In genomic region chr17:49358638-49359247, GRCh38 we compare ENCODE assay signal across 8 cellular contexts. TPM values are rescaled to one million over a fixed set of nuclear protein-coding genes. Genes with fewer than 3 reads are reported as not detected.
DNase-seq lines count a peak whose midpoint lies in the region; FAIRE-seq and TF ChIP-seq lines count a peak whose summit lies in the region.

No MANE protein-coding gene starts in this region.

- no peak for DNase-seq in activated naive CD4-positive, alpha-beta T cell treated with Interleukin-2 at 50 U/mL for 16 hours
- DNase-seq in RPMI8226 (peak; percentile 71), fibroblast of peridontal ligament (ENCODE audit: extremely low read depth) (peak; percentile 21), transverse colon (no peak), amniotic stem cell (lab: John Stamatoyannopoulos, UW) (no peak), endodermal cell (no peak), H54 (ENCODE audit: insufficient read length, low spot score) (no peak)

- whole genome bisulfite sequencing in transverse colon (ENCODE audit: low coverage in 1 of 2), 2 donors: 30 to 37% methylated on average over 4 of the region's 4 CpGs
- WGBS in endodermal cell (ENCODE audit: insufficient coverage in 1 of 2, insufficient read length in 1 of 2), 2 experiments: 90 to 97% methylated on average over 3 to 4 of the region's 4 CpGs

- no peaks in the 10 kb centered on the region for H3K9me3 Mint-ChIP-seq in activated naive CD4-positive, alpha-beta T cell treated with anti-CD3 and anti-CD28 coated beads, Interleukin-2, amount 50 U/mL, for 24 hours
- no peaks in the 10 kb centered on the region for H3K9me3 Mint-ChIP-seq in endodermal cell

- H3K27ac Mint-ChIP-seq in activated naive CD4-positive, alpha-beta T cell treated with anti-CD3 and anti-CD28 coated beads, Interleukin-2, amount 50 U/mL, for 24 hours: peak overlapping the region; percentile 56
- no peak overlapping the region for H3K27ac Mint-ChIP-seq in endodermal cell

- FAIRE-seq in H54 (lab: Jason Lieb, UNC): no peak

- H3K4me1 ChIP-seq in transverse colon: peaks cover 18 to 59% (median 37%) of the 10 kb centered on the region in 4 donors
- no peaks in the 10 kb centered on the region for H3K4me1 ChIP-seq in endodermal cell (ENCODE audit: control insufficient read depth, insufficient read depth, low read length)

- no peaks in the 10 kb centered on the region for H3K36me3 ChIP-seq in transverse colon
- no peaks in the 10 kb centered on the region for H3K36me3 ChIP-seq in endodermal cell (ENCODE audit: control insufficient read depth, insufficient read depth, low read length)

- H3K27me3 ChIP-seq in transverse colon: no peaks in the 10 kb centered on the region
- no peaks in the 10 kb centered on the region for H3K27me3 ChIP-seq in endodermal cell (ENCODE audit: control insufficient read depth, insufficient read depth, low read length, poor library complexity, severe bottlenecking)

- TF ChIP-seq POLR2A in transverse colon (IDR thresholded peaks at IDR 0.05): no peak
- TF ChIP-seq POLR2A in H54 (IDR thresholded peaks at IDR 0.05; ENCODE audit: low read depth, low read length): no peak

- H3K4me3 ChIP-seq in transverse colon (no peak overlapping the region), endodermal cell (ENCODE audit: low read length) (no peak overlapping the region)

- no peaks in the 10 kb centered on the region for H3K9me3 ChIP-seq in transverse colon
- H3K9me3 ChIP-seq in endodermal cell (ENCODE audit: control insufficient read depth, low read length): no peaks in the 10 kb centered on the region

- H3K4me3 Mint-ChIP-seq in activated naive CD4-positive, alpha-beta T cell treated with anti-CD3 and anti-CD28 coated beads, Interleukin-2, amount 50 U/mL, for 24 hours: peak overlapping the region; percentile 93
- H3K4me3 Mint-ChIP-seq in endodermal cell: no peak overlapping the region

- H3K9ac ChIP-seq in endodermal cell (ENCODE audit: extremely low read depth, low read length, poor library complexity, severe bottlenecking): no peak overlapping the region

- intact Hi-C loops in transverse colon (cut with DNase I; ENCODE audit: low total_unique reads): no loop called here

- peak overlapping the region; percentile 92 to 98 (median 98) for H3K27ac ChIP-seq in transverse colon
- H3K27ac ChIP-seq in endodermal cell (ENCODE audit: low read depth, low read length): no peak overlapping the region

- H3K27me3 Mint-ChIP-seq in activated naive CD4-positive, alpha-beta T cell treated with anti-CD3 and anti-CD28 coated beads, Interleukin-2, amount 50 U/mL, for 24 hours: no peaks in the 10 kb centered on the region
- no peaks in the 10 kb centered on the region for H3K27me3 Mint-ChIP-seq in endodermal cell (ENCODE audit: insufficient read depth)

- H3K36me3 Mint-ChIP-seq in activated naive CD4-positive, alpha-beta T cell treated with anti-CD3 and anti-CD28 coated beads, Interleukin-2, amount 50 U/mL, for 24 hours: no peaks in the 10 kb centered on the region
- H3K36me3 Mint-ChIP-seq in endodermal cell (ENCODE audit: low read depth): no peaks in the 10 kb centered on the region

- TF ChIP-seq CTCF in transverse colon (IDR thresholded peaks at IDR 0.05): no peak
- no peak for TF ChIP-seq CTCF in endodermal cell (conservative IDR thresholded peaks at IDR 0.05)

- in situ Hi-C loops in transverse colon (cut with MboI; ENCODE audit: low pct_ligation_motif_present in 1 of 4, low pct_unique_long_range_greater_than_20kb in 1 of 4, low sequenced_read_pairs in 3 of 4): no loop called here

- peaks cover 64% of the 10 kb centered on the region for H3K4me1 Mint-ChIP-seq in activated naive CD4-positive, alpha-beta T cell treated with anti-CD3 and anti-CD28 coated beads, Interleukin-2, amount 50 U/mL, for 24 hours
- H3K4me1 Mint-ChIP-seq in endodermal cell: peaks cover 44% of the 10 kb centered on the region

- no peak for TF ChIP-seq EP300 in transverse colon (IDR thresholded peaks at IDR 0.05; ENCODE audit: low read depth)

RNA-seq across cellular contexts. Expression of gene ZNF652, which starts 3.3 kb away (rescaled TPM):
- 10 to 100 TPM; 25.8 to 55.6 (median 50.2) TPM for total RNA-seq in transverse colon
- total RNA-seq in endodermal cell: 10 to 100 TPM; 42.6 to 60.0 TPM
- polyA plus RNA-seq in endodermal cell (2013, experiment 1 of 2): 15.5 TPM
- polyA plus RNA-seq in endodermal cell (2013, experiment 2 of 2): 19.1 TPM

RNA-seq across cellular contexts. Expression of gene PHB1, which starts 55.9 kb away (rescaled TPM):
- total RNA-seq in transverse colon (100 to 1,000 TPM in 1 of 4 donors, 10 to 100 TPM in 3; 40.8 to 114 (median 74.4) TPM), endodermal cell (100 to 1,000 TPM; 227 to 263 TPM)
- polyA plus RNA-seq in endodermal cell (2013, experiment 1 of 2): 109 TPM
- 101 TPM for polyA plus RNA-seq in endodermal cell (2013, experiment 2 of 2)

Comparison
In these comparisons a context has a peak if more than half of its experiments do, and no peak if none do; other contexts are left out.
1. DNase-seq: peak in RPMI8226 (single experiment) and fibroblast of peridontal ligament (single experiment); none in activated naive CD4-positive, alpha-beta T cell treated with Interleukin-2 at 50 U/mL for 16 hours (single experiment), transverse colon (single experiment), amniotic stem cell (single experiment), endodermal cell (single experiment) and H54 (single experiment).